Comparison of ENCODE assay signal across 8 cellular contexts in genomic region chr19:2253106-2254051, GRCh38. TPM values are rescaled to one million over a fixed set of nuclear protein-coding genes. Genes with fewer than 3 reads are reported as not detected.
DNase-seq lines count a peak whose midpoint lies in the region; ATAC-seq, FAIRE-seq and TF ChIP-seq lines count a peak whose summit lies in the region.

No MANE protein-coding gene starts in this region.

- no peak for TF ChIP-seq POLR2A in HepG2 (IDR thresholded peaks at IDR 0.05; ENCODE audit: insufficient read depth in 1 of 2, low read depth in 2 of 2, low read length in 2 of 2)

- H3K36me3 ChIP-seq in BLaER1 (peaks cover 18% of the 10 kb centered on the region), HUES64 (ENCODE audit: insufficient read depth, low read length) (peaks cover 4% of the 10 kb centered on the region; the same call in 1 of the 2 replicates), HepG2 (replicated peaks in 1 of 2; ENCODE audit: control insufficient read depth in 1 of 2, insufficient read depth in 2 of 2, low read length in 2 of 2) (no peaks in the 10 kb centered on the region)

- CTCF ChIA-PET in HepG2 (lab: Yijun Ruan, JAX; ENCODE audit: low intra/inter-chr PET ratio, low total read pairs): interaction anchor here (1.4 to 1.9 kb wide), 6 partner anchors 9 to 98 kb away, joined by 3 to 12 read pairs (median 5); partner anchors contain the start of genes PLEKHJ1 and SF3A2

- peak; percentile 34 to 55 for ATAC-seq in activated T-cell treated with anti-CD3 and anti-CD28 coated beads, Interleukin-2, amount 50 U/mL, for 72 hours (replicated peaks in 1 of 2)
- peak; percentile 65 for ATAC-seq in HepG2
- no peak for ATAC-seq in GM21723 (IDR thresholded peaks at IDR 0.05; ENCODE audit: unreplicated experiment)
- no peak for ATAC-seq in HG02885 (IDR thresholded peaks at IDR 0.05; ENCODE audit: poor library complexity, unreplicated experiment)

- H3K27ac Mint-ChIP-seq in activated T-cell treated with anti-CD3 and anti-CD28 coated beads, Interleukin-2, amount 50 U/mL, for 72 hours: no peak overlapping the region

- no peaks in the 10 kb centered on the region for H3K27me3 Mint-ChIP-seq in activated T-cell treated with anti-CD3 and anti-CD28 coated beads, Interleukin-2, amount 50 U/mL, for 72 hours (ENCODE audit: low read depth)

- TF ChIP-seq EP300 in HepG2 (IDR thresholded peaks at IDR 0.05; ENCODE audit: low read depth in 2 of 2, low read length in 2 of 2) (no peak), HepG2 (CRISPR knock-in tag; IDR thresholded peaks at IDR 0.05; ENCODE audit: borderline replicate concordance) (no peak)

- no TSS peak for BruUV-seq in HepG2 (replicated peaks; lab: Mats Ljungman, UMichigan)

- TF ChIP-seq CTCF in HepG2 (CRISPR knock-in tag; IDR thresholded peaks at IDR 0.05): peak; percentile 83

- H3K4me1 Mint-ChIP-seq in activated T-cell treated with anti-CD3 and anti-CD28 coated beads, Interleukin-2, amount 50 U/mL, for 72 hours (ENCODE audit: low read depth): peaks cover 24% of the 10 kb centered on the region

- no peaks in the 10 kb centered on the region for H3K9me3 Mint-ChIP-seq in activated T-cell treated with anti-CD3 and anti-CD28 coated beads, Interleukin-2, amount 50 U/mL, for 72 hours

- H3K4me1 ChIP-seq in BLaER1 (peaks cover 77% of the 10 kb centered on the region), HUES64 (ENCODE audit: insufficient read depth, low read length) (no peaks in the 10 kb centered on the region), HepG2 (ENCODE audit: insufficient read depth, low read length) (peaks cover 35% of the 10 kb centered on the region)

- intact Hi-C loops in HepG2 (cut with micrococcal nuclease; ENCODE audit: unreplicated experiment): no loop called here

- no peak overlapping the region for H3K27ac ChIP-seq in BLaER1
- no peak overlapping the region for H3K27ac ChIP-seq in HUES64 (ENCODE audit: low read depth, low read length)
- H3K27ac ChIP-seq in HepG2 (ENCODE audit: extremely low read length, insufficient read depth, low read length): no peak overlapping the region

- FAIRE-seq in HepG2 (lab: Jason Lieb, UNC): peak; percentile 61

- WGBS in HUES64: 5% methylated on average over 76 of the region's 76 CpGs
- no CpG with 5 or more reads among the region's 76 CpGs for WGBS in HepG2 (ENCODE audit: low lambda C conversion rate)

- H3K36me3 Mint-ChIP-seq in activated T-cell treated with anti-CD3 and anti-CD28 coated beads, Interleukin-2, amount 50 U/mL, for 72 hours (ENCODE audit: insufficient read depth in 2 of 2): no peaks in the 10 kb centered on the region

- H3K9me3 ChIP-seq in BLaER1 (no peaks in the 10 kb centered on the region), HUES64 (ENCODE audit: insufficient read depth, low read depth, low read length) (no peaks in the 10 kb centered on the region), HepG2 (ENCODE audit: low read length) (no peaks in the 10 kb centered on the region)

- H3K79me2 ChIP-seq in HepG2 (ENCODE audit: insufficient read depth, low read length): no peaks in the 10 kb centered on the region

- H3K27me3 ChIP-seq in BLaER1: peaks cover 67% of the 10 kb centered on the region
- peaks cover 45% of the 10 kb centered on the region for H3K27me3 ChIP-seq in HUES64 (ENCODE audit: insufficient read depth, low read length)
- H3K27me3 ChIP-seq in HepG2 (ENCODE audit: control insufficient read depth in 1 of 2, insufficient read depth in 2 of 2, low read length in 2 of 2): peaks cover under 1 to 2% of the 10 kb centered on the region in 2 experiments; a peak in 2 of 5 replicates

- H3K4me2 ChIP-seq in BLaER1: peak overlapping the region; percentile 89
- H3K4me2 ChIP-seq in HepG2 (ENCODE audit: low read depth, low read length): peak overlapping the region; percentile 85

- H3K4me3 ChIP-seq in BLaER1 (peak overlapping the region; percentile 60), HUES64 (ENCODE audit: low read length) (peak overlapping the region; percentile 67), HepG2 (replicated peaks in 1 of 3; ENCODE audit: insufficient read depth in 1 of 3, low read depth in 2 of 3, low read length in 3 of 3) (peak overlapping the region; percentile 41 to 67 (median 49))

- peak overlapping the region; percentile 30; the same call in 1 of the 2 replicates for H3K9ac ChIP-seq in BLaER1
- H3K9ac ChIP-seq in HUES64 (ENCODE audit: low read depth, low read length): peak overlapping the region; percentile 9; the same call in 1 of the 2 replicates
- peak overlapping the region; percentile 64 for H3K9ac ChIP-seq in HepG2 (ENCODE audit: insufficient read depth, low read depth, low read length)

- in situ Hi-C loops in HepG2 (cut with HindIII; ENCODE audit: extremely low pct_ligation_motif_present, low pct_unique_long_range_greater_than_20kb): no loop called here

- H2AFZ ChIP-seq in HepG2 (ENCODE audit: low read length): no peak overlapping the region

- peak overlapping the region; percentile 74 to 82 for H3K4me3 Mint-ChIP-seq in activated T-cell treated with anti-CD3 and anti-CD28 coated beads, Interleukin-2, amount 50 U/mL, for 72 hours

- TF ChIP-seq RAD21 in HepG2 (CRISPR knock-in tag; IDR thresholded peaks at IDR 0.05): peak; percentile 57

- POLR2A ChIA-PET in HepG2 (lab: Yijun Ruan, JAX): interaction anchor here (1.0 to 2.3 kb wide), 8 partner anchors 10 to 18 kb away, joined by 3 to 9 read pairs (median 4); partner anchors contain the start of gene PLEKHJ1

- H4K20me1 ChIP-seq in BLaER1 (peaks cover 59% of the 10 kb centered on the region), HepG2 (ENCODE audit: insufficient read depth, low read length) (no peaks in the 10 kb centered on the region)

- peak; percentile 57 to 68 for DNase-seq in activated T-cell treated with anti-CD3 and anti-CD28 coated beads, Interleukin-2, amount 50 U/mL, for 72 hours
- peak; percentile 45 for DNase-seq in HepG2 (ENCODE audit: low spot score)
- no peak for DNase-seq in SHP77 (lab: John Stamatoyannopoulos, UW)
- no peak for DNase-seq in SKM-1 (lab: John Stamatoyannopoulos, UW; ENCODE audit: unreplicated experiment)

RNA-seq across cellular contexts. Expression of gene JSRP1, which starts 2.8 kb away (rescaled TPM):
- polyA plus RNA-seq in HUES64 (2013, experiment 1 of 2): 0.30 TPM
- polyA plus RNA-seq in HUES64 (2013, experiment 2 of 2): not detected
- total RNA-seq in activated T-cell treated with anti-CD3 and anti-CD28 coated beads, Interleukin-2, amount 50 U/mL, for 72 hours: 1 to 10 TPM in 1 of 2 donors, under 1 TPM in 1; 0.72 to 1.6 TPM
- 0.38 and 0.73 TPM in 2 replicates for total RNA-seq in HepG2 (2016; rRNA removed; fragmentation: Illumina TruSeq; extraction: Trizol)
- 1.1 TPM in 2 replicates for total RNA-seq in HepG2 (2016; cell fraction: cytosol; rRNA removed; fragmentation: Illumina TruSeq; extraction: Trizol; ENCODE audit: low read depth)
- total RNA-seq in HepG2 (2016; cell fraction: insoluble cytoplasmic fraction; rRNA removed; fragmentation: Illumina TruSeq; extraction: Trizol): 0.54 and 0.56 TPM in 2 replicates
- 0.96 and 1.2 TPM in 2 replicates for total RNA-seq in HepG2 (2016; cell fraction: membrane; rRNA removed; fragmentation: Illumina TruSeq; extraction: Trizol)
- 0.40 and 0.69 TPM in 2 replicates for total RNA-seq in HepG2 (2016; cell fraction: nucleus; rRNA removed; fragmentation: Illumina TruSeq; extraction: Trizol)
- 0.16 and 0.39 TPM in 2 replicates for polyA plus RNA-seq in HepG2 (2011; rRNA removed)
- polyA plus RNA-seq in HepG2 (2011; cell fraction: cytosol; rRNA removed): 0.27 and 0.36 TPM in 2 replicates
- polyA plus RNA-seq in HepG2 (2011; cell fraction: nucleus; rRNA removed): 0.29 TPM in 1 of 2 replicates, not detected in the other
- polyA plus RNA-seq in HepG2 (2012): 0.41 and 0.44 TPM in 2 replicates
- 0.88 and 1.2 TPM in 2 replicates for polyA plus RNA-seq in HepG2 (2016; cell fraction: cytosol; fragmentation: Illumina TruSeq; extraction: Trizol; ENCODE audit: low read depth)
- 0.73 and 0.80 TPM in 2 replicates for polyA plus RNA-seq in HepG2 (2016; cell fraction: insoluble cytoplasmic fraction; fragmentation: Illumina TruSeq; extraction: Trizol; ENCODE audit: low read depth)
- 0.84 and 1.0 TPM in 2 replicates for polyA plus RNA-seq in HepG2 (2016; cell fraction: membrane; fragmentation: Illumina TruSeq; extraction: Trizol; ENCODE audit: low read depth)
- polyA plus RNA-seq in HepG2 (2016; cell fraction: nucleus; fragmentation: Illumina TruSeq; extraction: Trizol; ENCODE audit: insufficient read depth, low read depth): 0.57 and 0.95 TPM in 2 replicates
- not detected in 2 replicates for polyA minus RNA-seq in HepG2 (2011; rRNA and poly(A)+ RNA removed; ENCODE audit: low replicate concordance)
- polyA minus RNA-seq in HepG2 (2011; cell fraction: cytosol; rRNA and poly(A)+ RNA removed): not detected in 2 replicates
- not detected in 2 replicates for polyA minus RNA-seq in HepG2 (2011; cell fraction: nucleus; rRNA and poly(A)+ RNA removed)

RNA-seq across cellular contexts. Expression of gene AMH, which starts 4.3 kb away (rescaled TPM):
- 2.9 TPM for polyA plus RNA-seq in HUES64 (2013, experiment 1 of 2)
- polyA plus RNA-seq in HUES64 (2013, experiment 2 of 2): 2.3 TPM
- 1 to 10 TPM; 4.6 to 10.0 TPM for total RNA-seq in activated T-cell treated with anti-CD3 and anti-CD28 coated beads, Interleukin-2, amount 50 U/mL, for 72 hours
- 0.18 TPM in 1 of 2 replicates, not detected in the other for total RNA-seq in HepG2 (2016; rRNA removed; fragmentation: Illumina TruSeq; extraction: Trizol)
- total RNA-seq in HepG2 (2016; cell fraction: cytosol; rRNA removed; fragmentation: Illumina TruSeq; extraction: Trizol; ENCODE audit: low read depth): not detected in 2 replicates
- not detected in 2 replicates for total RNA-seq in HepG2 (2016; cell fraction: insoluble cytoplasmic fraction; rRNA removed; fragmentation: Illumina TruSeq; extraction: Trizol)
- total RNA-seq in HepG2 (2016; cell fraction: membrane; rRNA removed; fragmentation: Illumina TruSeq; extraction: Trizol): 0.09 TPM in 1 of 2 replicates, not detected in the other
- not detected in 2 replicates for total RNA-seq in HepG2 (2016; cell fraction: nucleus; rRNA removed; fragmentation: Illumina TruSeq; extraction: Trizol)
- 0.03 and 0.04 TPM in 2 replicates for polyA plus RNA-seq in HepG2 (2011; rRNA removed)
- polyA plus RNA-seq in HepG2 (2011; cell fraction: cytosol; rRNA removed): 0.05 TPM in 1 of 2 replicates, not detected in the other
- 1.2 and 2.0 TPM in 2 replicates for polyA plus RNA-seq in HepG2 (2011; cell fraction: nucleus; rRNA removed)
- polyA plus RNA-seq in HepG2 (2012): 0.08 TPM in 1 of 2 replicates, not detected in the other
- 0.06 TPM in 1 of 2 replicates, not detected in the other for polyA plus RNA-seq in HepG2 (2016; cell fraction: cytosol; fragmentation: Illumina TruSeq; extraction: Trizol; ENCODE audit: low read depth)
- polyA plus RNA-seq in HepG2 (2016; cell fraction: insoluble cytoplasmic fraction; fragmentation: Illumina TruSeq; extraction: Trizol; ENCODE audit: low read depth): not detected in 2 replicates
- not detected in 2 replicates for polyA plus RNA-seq in HepG2 (2016; cell fraction: membrane; fragmentation: Illumina TruSeq; extraction: Trizol; ENCODE audit: low read depth)
- polyA plus RNA-seq in HepG2 (2016; cell fraction: nucleus; fragmentation: Illumina TruSeq; extraction: Trizol; ENCODE audit: insufficient read depth, low read depth): 0.51 TPM in 2 replicates
- polyA minus RNA-seq in HepG2 (2011; rRNA and poly(A)+ RNA removed; ENCODE audit: low replicate concordance): 0.48 and 1.0 TPM in 2 replicates
- polyA minus RNA-seq in HepG2 (2011; cell fraction: cytosol; rRNA and poly(A)+ RNA removed): not detected in 2 replicates
- 0.62 TPM in 1 of 2 replicates, not detected in the other for polyA minus RNA-seq in HepG2 (2011; cell fraction: nucleus; rRNA and poly(A)+ RNA removed)

RNA-seq across cellular contexts. Expression of gene SF3A2, which starts 16.8 kb away (rescaled TPM):
- polyA plus RNA-seq in HUES64 (2013, experiment 1 of 2): 108 TPM
- 122 TPM for polyA plus RNA-seq in HUES64 (2013, experiment 2 of 2)
- total RNA-seq in activated T-cell treated with anti-CD3 and anti-CD28 coated beads, Interleukin-2, amount 50 U/mL, for 72 hours: 100 to 1,000 TPM; 146 to 147 TPM
- total RNA-seq in HepG2 (2016; rRNA removed; fragmentation: Illumina TruSeq; extraction: Trizol): 8.8 and 10.1 TPM in 2 replicates
- 11.7 and 13.9 TPM in 2 replicates for total RNA-seq in HepG2 (2016; cell fraction: cytosol; rRNA removed; fragmentation: Illumina TruSeq; extraction: Trizol; ENCODE audit: low read depth)
- 8.6 and 13.2 TPM in 2 replicates for total RNA-seq in HepG2 (2016; cell fraction: insoluble cytoplasmic fraction; rRNA removed; fragmentation: Illumina TruSeq; extraction: Trizol)
- 13.1 and 15.2 TPM in 2 replicates for total RNA-seq in HepG2 (2016; cell fraction: membrane; rRNA removed; fragmentation: Illumina TruSeq; extraction: Trizol)
- 16.1 and 17.8 TPM in 2 replicates for total RNA-seq in HepG2 (2016; cell fraction: nucleus; rRNA removed; fragmentation: Illumina TruSeq; extraction: Trizol)
- polyA plus RNA-seq in HepG2 (2011; rRNA removed): 7.9 and 8.6 TPM in 2 replicates
- polyA plus RNA-seq in HepG2 (2011; cell fraction: cytosol; rRNA removed): 6.1 and 7.3 TPM in 2 replicates
- polyA plus RNA-seq in HepG2 (2011; cell fraction: nucleus; rRNA removed): 34.7 and 47.7 TPM in 2 replicates
- 34.0 and 34.2 TPM in 2 replicates for polyA plus RNA-seq in HepG2 (2012)
- 12.1 and 13.8 TPM in 2 replicates for polyA plus RNA-seq in HepG2 (2016; cell fraction: cytosol; fragmentation: Illumina TruSeq; extraction: Trizol; ENCODE audit: low read depth)
- 18.7 and 31.5 TPM in 2 replicates for polyA plus RNA-seq in HepG2 (2016; cell fraction: insoluble cytoplasmic fraction; fragmentation: Illumina TruSeq; extraction: Trizol; ENCODE audit: low read depth)
- 17.7 and 21.0 TPM in 2 replicates for polyA plus RNA-seq in HepG2 (2016; cell fraction: membrane; fragmentation: Illumina TruSeq; extraction: Trizol; ENCODE audit: low read depth)
- polyA plus RNA-seq in HepG2 (2016; cell fraction: nucleus; fragmentation: Illumina TruSeq; extraction: Trizol; ENCODE audit: insufficient read depth, low read depth): 46.1 and 47.0 TPM in 2 replicates
- 20.0 and 24.2 TPM in 2 replicates for polyA minus RNA-seq in HepG2 (2011; rRNA and poly(A)+ RNA removed; ENCODE audit: low replicate concordance)
- polyA minus RNA-seq in HepG2 (2011; cell fraction: cytosol; rRNA and poly(A)+ RNA removed): 16.0 and 20.6 TPM in 2 replicates
- polyA minus RNA-seq in HepG2 (2011; cell fraction: nucleus; rRNA and poly(A)+ RNA removed): 34.1 and 34.2 TPM in 2 replicates

RNA-seq across cellular contexts. Expression of gene PLEKHJ1, which starts 17.2 kb away (rescaled TPM):
- 93.8 TPM for polyA plus RNA-seq in HUES64 (2013, experiment 1 of 2)
- polyA plus RNA-seq in HUES64 (2013, experiment 2 of 2): 88.1 TPM
- total RNA-seq in activated T-cell treated with anti-CD3 and anti-CD28 coated beads, Interleukin-2, amount 50 U/mL, for 72 hours: 10 to 100 TPM; 67.4 to 92.7 TPM
- 108 and 130 TPM in 2 replicates for total RNA-seq in HepG2 (2016; rRNA removed; fragmentation: Illumina TruSeq; extraction: Trizol)
- total RNA-seq in HepG2 (2016; cell fraction: cytosol; rRNA removed; fragmentation: Illumina TruSeq; extraction: Trizol; ENCODE audit: low read depth): 129 and 146 TPM in 2 replicates
- 99.2 and 143 TPM in 2 replicates for total RNA-seq in HepG2 (2016; cell fraction: insoluble cytoplasmic fraction; rRNA removed; fragmentation: Illumina TruSeq; extraction: Trizol)
- 198 and 217 TPM in 2 replicates for total RNA-seq in HepG2 (2016; cell fraction: membrane; rRNA removed; fragmentation: Illumina TruSeq; extraction: Trizol)
- 72.7 and 85.2 TPM in 2 replicates for total RNA-seq in HepG2 (2016; cell fraction: nucleus; rRNA removed; fragmentation: Illumina TruSeq; extraction: Trizol)
- 70.5 and 89.7 TPM in 2 replicates for polyA plus RNA-seq in HepG2 (2011; rRNA removed)
- 94.0 and 125 TPM in 2 replicates for polyA plus RNA-seq in HepG2 (2011; cell fraction: cytosol; rRNA removed)
- polyA plus RNA-seq in HepG2 (2011; cell fraction: nucleus; rRNA removed): 130 and 144 TPM in 2 replicates
- polyA plus RNA-seq in HepG2 (2012): 41.8 and 57.9 TPM in 2 replicates
- 147 and 176 TPM in 2 replicates for polyA plus RNA-seq in HepG2 (2016; cell fraction: cytosol; fragmentation: Illumina TruSeq; extraction: Trizol; ENCODE audit: low read depth)
- polyA plus RNA-seq in HepG2 (2016; cell fraction: insoluble cytoplasmic fraction; fragmentation: Illumina TruSeq; extraction: Trizol; ENCODE audit: low read depth): 97.4 and 103 TPM in 2 replicates
- polyA plus RNA-seq in HepG2 (2016; cell fraction: membrane; fragmentation: Illumina TruSeq; extraction: Trizol; ENCODE audit: low read depth): 170 and 175 TPM in 2 replicates
- 156 and 163 TPM in 2 replicates for polyA plus RNA-seq in HepG2 (2016; cell fraction: nucleus; fragmentation: Illumina TruSeq; extraction: Trizol; ENCODE audit: insufficient read depth, low read depth)
- polyA minus RNA-seq in HepG2 (2011; rRNA and poly(A)+ RNA removed; ENCODE audit: low replicate concordance): 33.4 and 58.0 TPM in 2 replicates
- 18.1 and 22.7 TPM in 2 replicates for polyA minus RNA-seq in HepG2 (2011; cell fraction: cytosol; rRNA and poly(A)+ RNA removed)
- polyA minus RNA-seq in HepG2 (2011; cell fraction: nucleus; rRNA and poly(A)+ RNA removed): 23.2 and 28.0 TPM in 2 replicates

RNA-seq across cellular contexts. Expression of gene PEAK3, which starts 28.6 kb away (rescaled TPM):
- not detected for polyA plus RNA-seq in HUES64 (2013, experiment 1 of 2)
- polyA plus RNA-seq in HUES64 (2013, experiment 2 of 2): not detected
- total RNA-seq in activated T-cell treated with anti-CD3 and anti-CD28 coated beads, Interleukin-2, amount 50 U/mL, for 72 hours: under 1 TPM in 1 of 2 donors, not detected in 1; 0.09 TPM
- not detected in 2 replicates for total RNA-seq in HepG2 (2016; rRNA removed; fragmentation: Illumina TruSeq; extraction: Trizol)
- total RNA-seq in HepG2 (2016; cell fraction: cytosol; rRNA removed; fragmentation: Illumina TruSeq; extraction: Trizol; ENCODE audit: low read depth): not detected in 2 replicates
- not detected in 2 replicates for total RNA-seq in HepG2 (2016; cell fraction: insoluble cytoplasmic fraction; rRNA removed; fragmentation: Illumina TruSeq; extraction: Trizol)
- total RNA-seq in HepG2 (2016; cell fraction: membrane; rRNA removed; fragmentation: Illumina TruSeq; extraction: Trizol): not detected in 2 replicates
- total RNA-seq in HepG2 (2016; cell fraction: nucleus; rRNA removed; fragmentation: Illumina TruSeq; extraction: Trizol): not detected in 2 replicates
- polyA plus RNA-seq in HepG2 (2011; rRNA removed): not detected in 2 replicates
- not detected in 2 replicates for polyA plus RNA-seq in HepG2 (2011; cell fraction: cytosol; rRNA removed)
- polyA plus RNA-seq in HepG2 (2011; cell fraction: nucleus; rRNA removed): not detected in 2 replicates
- not detected in 2 replicates for polyA plus RNA-seq in HepG2 (2012)
- not detected in 2 replicates for polyA plus RNA-seq in HepG2 (2016; cell fraction: cytosol; fragmentation: Illumina TruSeq; extraction: Trizol; ENCODE audit: low read depth)
- not detected in 2 replicates for polyA plus RNA-seq in HepG2 (2016; cell fraction: insoluble cytoplasmic fraction; fragmentation: Illumina TruSeq; extraction: Trizol; ENCODE audit: low read depth)
- not detected in 2 replicates for polyA plus RNA-seq in HepG2 (2016; cell fraction: membrane; fragmentation: Illumina TruSeq; extraction: Trizol; ENCODE audit: low read depth)
- not detected in 2 replicates for polyA plus RNA-seq in HepG2 (2016; cell fraction: nucleus; fragmentation: Illumina TruSeq; extraction: Trizol; ENCODE audit: insufficient read depth, low read depth)
- polyA minus RNA-seq in HepG2 (2011; rRNA and poly(A)+ RNA removed; ENCODE audit: low replicate concordance): not detected in 2 replicates
- not detected in 2 replicates for polyA minus RNA-seq in HepG2 (2011; cell fraction: cytosol; rRNA and poly(A)+ RNA removed)
- polyA minus RNA-seq in HepG2 (2011; cell fraction: nucleus; rRNA and poly(A)+ RNA removed): not detected in 2 replicates

Comparison
In these comparisons a context has a peak if more than half of its experiments do, and no peak if none do; other contexts are left out.
1. H3K9ac ChIP-seq: peak in every context shown above with its lines; median percentile 64 in HepG2; 30 in BLaER1; 9 in HUES64.
2. ATAC-seq: peak in activated T-cell treated with anti-CD3 and anti-CD28 coated beads, Interleukin-2, amount 50 U/mL, for 72 hours (2 of 2) and HepG2 (single experiment); none in GM21723 (single experiment) and HG02885 (single experiment).
3. DNase-seq: peak in activated T-cell treated with anti-CD3 and anti-CD28 coated beads, Interleukin-2, amount 50 U/mL, for 72 hours (2 of 2) and HepG2 (single experiment); none in SHP77 (0 of 2) and SKM-1 (single experiment).
4. RNA of gene SF3A2, which starts 16.8 kb away (total RNA-seq): 146 to 147 TPM in activated T-cell treated with anti-CD3 and anti-CD28 coated beads, Interleukin-2, amount 50 U/mL, for 72 hours; 8.6 to 17.8 TPM in HepG2; every median in the first group is over 4 times any median in the second.
5. Peak in every context shown above with its lines, with median percentiles within 50 percentile points of each other: H3K4me3 ChIP-seq.